In the genomic region with DNA sequence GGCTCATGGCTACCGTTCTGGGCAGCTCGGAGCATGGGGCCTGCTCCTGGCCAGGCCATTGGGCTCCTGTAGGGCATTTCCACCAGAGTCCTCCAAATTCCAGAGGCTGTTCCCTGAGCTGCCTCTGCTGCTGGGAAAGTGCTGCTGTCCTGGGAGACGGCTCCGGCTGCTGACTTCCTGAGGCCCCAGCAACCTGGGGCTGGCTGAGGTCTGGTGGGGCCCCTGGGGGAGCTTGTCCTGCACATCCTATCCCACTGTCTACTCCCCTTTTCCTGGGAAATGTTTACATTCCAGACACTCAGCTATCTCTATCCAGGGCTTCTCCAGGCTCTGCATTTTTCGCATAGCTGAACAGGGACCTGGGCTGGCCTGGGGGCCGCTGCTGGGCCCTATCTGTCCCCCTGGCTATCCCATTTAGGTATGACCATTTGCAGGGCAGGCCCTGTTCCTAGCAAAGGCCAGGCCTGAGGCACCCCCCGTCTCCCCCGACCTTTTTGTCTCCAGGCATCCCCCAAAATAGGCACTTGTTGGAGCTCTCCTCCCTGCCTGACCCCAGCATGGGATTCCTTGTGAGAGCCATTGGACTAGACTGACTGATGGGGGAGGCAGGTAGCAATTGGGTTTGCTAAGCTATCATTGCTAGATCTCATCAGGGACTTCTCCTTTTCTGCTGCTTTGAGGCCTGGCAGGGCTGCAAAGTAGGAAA, we compare ENCODE assay signal across 1 cellular context.
TF ChIP-seq lines count a peak whose summit lies in the region.

No MANE protein-coding gene starts in this region.

TF ChIP-seq in HepG2, 621 proteins besides CTCF, POLR2A, EP300 and RAD21 (continued from another document and continues in another):
- TF ChIP-seq, protein P1, sequence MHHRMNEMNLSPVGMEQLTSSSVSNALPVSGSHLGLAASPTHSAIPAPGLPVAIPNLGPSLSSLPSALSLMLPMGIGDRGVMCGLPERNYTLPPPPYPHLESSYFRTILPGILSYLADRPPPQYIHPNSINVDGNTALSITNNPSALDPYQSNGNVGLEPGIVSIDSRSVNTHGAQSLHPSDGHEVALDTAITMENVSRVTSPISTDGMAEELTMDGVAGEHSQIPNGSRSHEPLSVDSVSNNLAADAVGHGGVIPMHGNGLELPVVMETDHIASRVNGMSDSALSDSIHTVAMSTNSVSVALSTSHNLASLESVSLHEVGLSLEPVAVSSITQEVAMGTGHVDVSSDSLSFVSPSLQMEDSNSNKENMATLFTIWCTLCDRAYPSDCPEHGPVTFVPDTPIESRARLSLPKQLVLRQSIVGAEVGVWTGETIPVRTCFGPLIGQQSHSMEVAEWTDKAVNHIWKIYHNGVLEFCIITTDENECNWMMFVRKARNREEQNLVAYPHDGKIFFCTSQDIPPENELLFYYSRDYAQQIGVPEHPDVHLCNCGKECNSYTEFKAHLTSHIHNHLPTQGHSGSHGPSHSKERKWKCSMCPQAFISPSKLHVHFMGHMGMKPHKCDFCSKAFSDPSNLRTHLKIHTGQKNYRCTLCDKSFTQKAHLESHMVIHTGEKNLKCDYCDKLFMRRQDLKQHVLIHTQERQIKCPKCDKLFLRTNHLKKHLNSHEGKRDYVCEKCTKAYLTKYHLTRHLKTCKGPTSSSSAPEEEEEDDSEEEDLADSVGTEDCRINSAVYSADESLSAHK (CRISPR knock-in tag; IDR thresholded peaks at IDR 0.05; ENCODE audit: borderline replicate concordance), result no peak
- TF ChIP-seq, protein P2, sequence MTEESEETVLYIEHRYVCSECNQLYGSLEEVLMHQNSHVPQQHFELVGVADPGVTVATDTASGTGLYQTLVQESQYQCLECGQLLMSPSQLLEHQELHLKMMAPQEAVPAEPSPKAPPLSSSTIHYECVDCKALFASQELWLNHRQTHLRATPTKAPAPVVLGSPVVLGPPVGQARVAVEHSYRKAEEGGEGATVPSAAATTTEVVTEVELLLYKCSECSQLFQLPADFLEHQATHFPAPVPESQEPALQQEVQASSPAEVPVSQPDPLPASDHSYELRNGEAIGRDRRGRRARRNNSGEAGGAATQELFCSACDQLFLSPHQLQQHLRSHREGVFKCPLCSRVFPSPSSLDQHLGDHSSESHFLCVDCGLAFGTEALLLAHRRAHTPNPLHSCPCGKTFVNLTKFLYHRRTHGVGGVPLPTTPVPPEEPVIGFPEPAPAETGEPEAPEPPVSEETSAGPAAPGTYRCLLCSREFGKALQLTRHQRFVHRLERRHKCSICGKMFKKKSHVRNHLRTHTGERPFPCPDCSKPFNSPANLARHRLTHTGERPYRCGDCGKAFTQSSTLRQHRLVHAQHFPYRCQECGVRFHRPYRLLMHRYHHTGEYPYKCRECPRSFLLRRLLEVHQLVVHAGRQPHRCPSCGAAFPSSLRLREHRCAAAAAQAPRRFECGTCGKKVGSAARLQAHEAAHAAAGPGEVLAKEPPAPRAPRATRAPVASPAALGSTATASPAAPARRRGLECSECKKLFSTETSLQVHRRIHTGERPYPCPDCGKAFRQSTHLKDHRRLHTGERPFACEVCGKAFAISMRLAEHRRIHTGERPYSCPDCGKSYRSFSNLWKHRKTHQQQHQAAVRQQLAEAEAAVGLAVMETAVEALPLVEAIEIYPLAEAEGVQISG (CRISPR knock-in tag; IDR thresholded peaks at IDR 0.05), result peak; percentile 61; the same call in 1 of the 2 replicates
- TF ChIP-seq THAP11 (CRISPR knock-in tag; IDR thresholded peaks at IDR 0.05) (peak; percentile 60; the same call in 1 of the 2 replicates), ZNF30 (CRISPR knock-in tag; IDR thresholded peaks at IDR 0.05) (no peak), YEATS4 (CRISPR knock-in tag; IDR thresholded peaks at IDR 0.05; ENCODE audit: borderline replicate concordance) (peak; percentile 57; the same call in 1 of the 2 replicates), FOXA1 (IDR thresholded peaks at IDR 0.05) (no peak), FOXA1 (CRISPR knock-in tag; IDR thresholded peaks at IDR 0.05) (peak; percentile 72), ZFP36L1 (CRISPR knock-in tag; IDR thresholded peaks at IDR 0.05) (no peak), JUNB (CRISPR knock-in tag; IDR thresholded peaks at IDR 0.05; ENCODE audit: borderline replicate concordance) (no peak), ZNF670 (CRISPR knock-in tag; IDR thresholded peaks at IDR 0.05; ENCODE audit: borderline replicate concordance) (no peak), SYNCRIP (IDR thresholded peaks at IDR 0.05; ENCODE audit: insufficient read depth, low read depth, low read length) (no peak), ZSCAN9 (CRISPR knock-in tag; IDR thresholded peaks at IDR 0.05; ENCODE audit: borderline replicate concordance) (peak; percentile 70; the same call in 1 of the 2 replicates), DNMT1 (CRISPR knock-in tag; IDR thresholded peaks at IDR 0.05) (no peak), ARHGAP35 (CRISPR knock-in tag; IDR thresholded peaks at IDR 0.05; ENCODE audit: borderline replicate concordance) (no peak), KAT7 (CRISPR knock-in tag; IDR thresholded peaks at IDR 0.05; ENCODE audit: borderline replicate concordance) (no peak), HOXA9 (CRISPR knock-in tag; IDR thresholded peaks at IDR 0.05; ENCODE audit: borderline replicate concordance) (no peak), ZNF746 (CRISPR knock-in tag; IDR thresholded peaks at IDR 0.05) (0 out of 2 replicates have a peak, but pooled peaks have one; percentile 27), KDM5A (IDR thresholded peaks at IDR 0.05; ENCODE audit: borderline replicate concordance, low read length) (no peak), KLF9 (CRISPR knock-in tag; IDR thresholded peaks at IDR 0.05; ENCODE audit: low read depth) (no peak), ZNF703 (CRISPR knock-in tag; IDR thresholded peaks at IDR 0.05; ENCODE audit: borderline replicate concordance) (no peak), ZNF382 (CRISPR knock-in tag; IDR thresholded peaks at IDR 0.05; ENCODE audit: borderline replicate concordance) (no peak), AKAP8 (CRISPR knock-in tag; IDR thresholded peaks at IDR 0.05) (no peak), ZNF644 (CRISPR knock-in tag; IDR thresholded peaks at IDR 0.05; ENCODE audit: low read depth) (no peak), ZNF768 (CRISPR knock-in tag; IDR thresholded peaks at IDR 0.05) (peak; percentile 65; the same call in 1 of the 2 replicates), TMF1 (CRISPR knock-in tag; IDR thresholded peaks at IDR 0.05; ENCODE audit: low read depth) (no peak), HOXD1 (CRISPR knock-in tag; IDR thresholded peaks at IDR 0.05) (peak; percentile 58; the same call in 1 of the 2 replicates), CHD4 (IDR thresholded peaks at IDR 0.05; ENCODE audit: borderline replicate concordance, low read length) (no peak), FOXC1 (CRISPR knock-in tag; IDR thresholded peaks at IDR 0.05; ENCODE audit: borderline replicate concordance) (no peak), MAF1 (CRISPR knock-in tag; IDR thresholded peaks at IDR 0.05; ENCODE audit: borderline replicate concordance) (0 out of 2 replicates have a peak, but pooled peaks have one; percentile 24), ZBTB42 (CRISPR knock-in tag; IDR thresholded peaks at IDR 0.05) (no peak), ZNF777 (CRISPR knock-in tag; IDR thresholded peaks at IDR 0.05) (0 out of 2 replicates have a peak, but pooled peaks have one; percentile 22)
- TF ChIP-seq, protein P3, sequence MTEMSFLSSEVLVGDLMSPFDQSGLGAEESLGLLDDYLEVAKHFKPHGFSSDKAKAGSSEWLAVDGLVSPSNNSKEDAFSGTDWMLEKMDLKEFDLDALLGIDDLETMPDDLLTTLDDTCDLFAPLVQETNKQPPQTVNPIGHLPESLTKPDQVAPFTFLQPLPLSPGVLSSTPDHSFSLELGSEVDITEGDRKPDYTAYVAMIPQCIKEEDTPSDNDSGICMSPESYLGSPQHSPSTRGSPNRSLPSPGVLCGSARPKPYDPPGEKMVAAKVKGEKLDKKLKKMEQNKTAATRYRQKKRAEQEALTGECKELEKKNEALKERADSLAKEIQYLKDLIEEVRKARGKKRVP (CRISPR knock-in tag; IDR thresholded peaks at IDR 0.05), result no peak
- TF ChIP-seq, protein P4, sequence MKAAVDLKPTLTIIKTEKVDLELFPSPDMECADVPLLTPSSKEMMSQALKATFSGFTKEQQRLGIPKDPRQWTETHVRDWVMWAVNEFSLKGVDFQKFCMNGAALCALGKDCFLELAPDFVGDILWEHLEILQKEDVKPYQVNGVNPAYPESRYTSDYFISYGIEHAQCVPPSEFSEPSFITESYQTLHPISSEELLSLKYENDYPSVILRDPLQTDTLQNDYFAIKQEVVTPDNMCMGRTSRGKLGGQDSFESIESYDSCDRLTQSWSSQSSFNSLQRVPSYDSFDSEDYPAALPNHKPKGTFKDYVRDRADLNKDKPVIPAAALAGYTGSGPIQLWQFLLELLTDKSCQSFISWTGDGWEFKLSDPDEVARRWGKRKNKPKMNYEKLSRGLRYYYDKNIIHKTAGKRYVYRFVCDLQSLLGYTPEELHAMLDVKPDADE (CRISPR knock-in tag; IDR thresholded peaks at IDR 0.05), result no peak
- TF ChIP-seq, protein P5, sequence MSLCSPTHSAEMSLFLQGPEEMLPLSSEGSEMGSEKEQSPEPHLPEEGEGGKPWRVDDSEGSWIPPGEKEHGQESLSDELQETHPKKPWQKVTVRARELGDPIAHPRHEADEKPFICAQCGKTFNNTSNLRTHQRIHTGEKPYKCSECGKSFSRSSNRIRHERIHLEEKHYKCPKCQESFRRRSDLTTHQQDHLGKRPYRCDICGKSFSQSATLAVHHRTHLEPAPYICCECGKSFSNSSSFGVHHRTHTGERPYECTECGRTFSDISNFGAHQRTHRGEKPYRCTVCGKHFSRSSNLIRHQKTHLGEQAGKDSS (CRISPR knock-in tag; IDR thresholded peaks at IDR 0.05; ENCODE audit: borderline replicate concordance, low read depth), result no peak
- TF ChIP-seq, protein P6, sequence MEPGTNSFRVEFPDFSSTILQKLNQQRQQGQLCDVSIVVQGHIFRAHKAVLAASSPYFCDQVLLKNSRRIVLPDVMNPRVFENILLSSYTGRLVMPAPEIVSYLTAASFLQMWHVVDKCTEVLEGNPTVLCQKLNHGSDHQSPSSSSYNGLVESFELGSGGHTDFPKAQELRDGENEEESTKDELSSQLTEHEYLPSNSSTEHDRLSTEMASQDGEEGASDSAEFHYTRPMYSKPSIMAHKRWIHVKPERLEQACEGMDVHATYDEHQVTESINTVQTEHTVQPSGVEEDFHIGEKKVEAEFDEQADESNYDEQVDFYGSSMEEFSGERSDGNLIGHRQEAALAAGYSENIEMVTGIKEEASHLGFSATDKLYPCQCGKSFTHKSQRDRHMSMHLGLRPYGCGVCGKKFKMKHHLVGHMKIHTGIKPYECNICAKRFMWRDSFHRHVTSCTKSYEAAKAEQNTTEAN (CRISPR knock-in tag; conservative IDR thresholded peaks at IDR 0.05), result no peak
- TF ChIP-seq, protein P7, sequence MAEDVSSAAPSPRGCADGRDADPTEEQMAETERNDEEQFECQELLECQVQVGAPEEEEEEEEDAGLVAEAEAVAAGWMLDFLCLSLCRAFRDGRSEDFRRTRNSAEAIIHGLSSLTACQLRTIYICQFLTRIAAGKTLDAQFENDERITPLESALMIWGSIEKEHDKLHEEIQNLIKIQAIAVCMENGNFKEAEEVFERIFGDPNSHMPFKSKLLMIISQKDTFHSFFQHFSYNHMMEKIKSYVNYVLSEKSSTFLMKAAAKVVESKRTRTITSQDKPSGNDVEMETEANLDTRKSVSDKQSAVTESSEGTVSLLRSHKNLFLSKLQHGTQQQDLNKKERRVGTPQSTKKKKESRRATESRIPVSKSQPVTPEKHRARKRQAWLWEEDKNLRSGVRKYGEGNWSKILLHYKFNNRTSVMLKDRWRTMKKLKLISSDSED (CRISPR knock-in tag; IDR thresholded peaks at IDR 0.05), result no peak
- TF ChIP-seq, protein P8, sequence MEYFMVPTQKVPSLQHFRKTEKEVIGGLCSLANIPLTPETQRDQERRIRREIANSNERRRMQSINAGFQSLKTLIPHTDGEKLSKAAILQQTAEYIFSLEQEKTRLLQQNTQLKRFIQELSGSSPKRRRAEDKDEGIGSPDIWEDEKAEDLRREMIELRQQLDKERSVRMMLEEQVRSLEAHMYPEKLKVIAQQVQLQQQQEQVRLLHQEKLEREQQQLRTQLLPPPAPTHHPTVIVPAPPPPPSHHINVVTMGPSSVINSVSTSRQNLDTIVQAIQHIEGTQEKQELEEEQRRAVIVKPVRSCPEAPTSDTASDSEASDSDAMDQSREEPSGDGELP (IDR thresholded peaks at IDR 0.05; ENCODE audit: borderline replicate concordance, low read depth), result peak; percentile 52; the same call in 1 of the 2 replicates
- TF ChIP-seq, protein P9, sequence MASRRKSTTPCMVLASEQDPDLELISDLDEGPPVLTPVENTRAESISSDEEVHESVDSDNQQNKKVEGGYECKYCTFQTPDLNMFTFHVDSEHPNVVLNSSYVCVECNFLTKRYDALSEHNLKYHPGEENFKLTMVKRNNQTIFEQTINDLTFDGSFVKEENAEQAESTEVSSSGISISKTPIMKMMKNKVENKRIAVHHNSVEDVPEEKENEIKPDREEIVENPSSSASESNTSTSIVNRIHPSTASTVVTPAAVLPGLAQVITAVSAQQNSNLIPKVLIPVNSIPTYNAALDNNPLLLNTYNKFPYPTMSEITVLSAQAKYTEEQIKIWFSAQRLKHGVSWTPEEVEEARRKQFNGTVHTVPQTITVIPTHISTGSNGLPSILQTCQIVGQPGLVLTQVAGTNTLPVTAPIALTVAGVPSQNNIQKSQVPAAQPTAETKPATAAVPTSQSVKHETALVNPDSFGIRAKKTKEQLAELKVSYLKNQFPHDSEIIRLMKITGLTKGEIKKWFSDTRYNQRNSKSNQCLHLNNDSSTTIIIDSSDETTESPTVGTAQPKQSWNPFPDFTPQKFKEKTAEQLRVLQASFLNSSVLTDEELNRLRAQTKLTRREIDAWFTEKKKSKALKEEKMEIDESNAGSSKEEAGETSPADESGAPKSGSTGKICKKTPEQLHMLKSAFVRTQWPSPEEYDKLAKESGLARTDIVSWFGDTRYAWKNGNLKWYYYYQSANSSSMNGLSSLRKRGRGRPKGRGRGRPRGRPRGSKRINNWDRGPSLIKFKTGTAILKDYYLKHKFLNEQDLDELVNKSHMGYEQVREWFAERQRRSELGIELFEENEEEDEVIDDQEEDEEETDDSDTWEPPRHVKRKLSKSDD (CRISPR knock-in tag; IDR thresholded peaks at IDR 0.05; ENCODE audit: low read depth), result no peak
